Comparison of ENCODE assay signal across 15 cellular contexts in the genomic region with DNA sequence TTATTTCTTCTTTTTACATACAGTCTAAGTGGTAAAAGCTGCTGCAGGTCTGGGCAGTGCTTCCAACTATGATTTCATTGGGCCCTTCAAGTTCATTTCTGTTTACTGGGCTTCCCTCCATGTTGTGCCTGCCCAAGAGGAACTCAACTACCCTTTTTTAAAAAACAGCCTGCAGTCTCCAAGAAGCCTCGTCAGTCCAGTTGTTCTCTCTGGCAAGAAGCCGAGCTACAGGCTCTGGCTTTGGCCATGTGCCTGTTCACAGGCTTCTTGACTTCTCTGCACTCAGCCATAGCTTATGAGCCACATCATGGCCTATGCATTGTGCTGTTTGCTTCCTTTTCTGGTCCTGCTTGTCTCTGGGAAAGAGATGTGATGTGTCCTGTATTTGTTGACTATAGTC.
DNase-seq lines count a peak whose midpoint lies in the region; ATAC-seq and TF ChIP-seq lines count a peak whose summit lies in the region.
"Had no signal": no experiment of that assay in that cellular context is flagged by ENCODE, and none has a peak within 500 bp of the region (broad histone marks: within the 10 kb centered on the region; RNA-seq: fewer than 3 reads in every experiment).

No MANE protein-coding gene starts in this region.

- H3K9me3 Mint-ChIP-seq in activated naive CD4-positive, alpha-beta T cell treated with anti-CD3 and anti-CD28 coated beads, Interleukin-2, amount 10 ng/mL, durations not matched to agents 7 days and 5 days = no peaks in the 10 kb centered on the region
- H3K9me3 Mint-ChIP-seq: CD4-positive, alpha-beta T cell had no signal

- no peak overlapping the region for H3K4me3 Mint-ChIP-seq in activated naive CD4-positive, alpha-beta T cell treated with anti-CD3 and anti-CD28 coated beads, Interleukin-2, amount 10 ng/mL, durations not matched to agents 7 days and 5 days
- H3K4me3 Mint-ChIP-seq: activated naive CD8-positive, alpha-beta T cell; CD4-positive, alpha-beta T cell had no signal

- peak in 3 of 4 donors; percentile 18 to 37 (median 28) for ATAC-seq in heart left ventricle
- ATAC-seq in HG02610 (IDR thresholded peaks at IDR 0.05; ENCODE audit: unreplicated experiment) = no peak

- WGBS in heart left ventricle, 4 donors = 27 to 50% (median 38%) methylated on average over 2 of the region's 2 CpGs

- H3K4me3 ChIP-seq in astrocyte of the cerebellum (ENCODE audit: low read depth, low read length) = no peak overlapping the region
- no peak overlapping the region for H3K4me3 ChIP-seq in heart left ventricle
- no peak overlapping the region for H3K4me3 ChIP-seq in skeletal muscle cell (ENCODE audit: low read depth, low read length)
- H3K4me3 ChIP-seq: hepatocyte, SJSA1 had no signal

- CTCF ChIA-PET in activated naive CD4-positive, alpha-beta T cell treated with anti-CD3 and anti-CD28 coated beads, Interleukin-2, amount 10 ng/mL, durations not matched to agents 7 days and 5 days (lab: Charles Lee) = no interaction called here

- DNase-seq in HCEC 1CT = peak; percentile 2
- DNase-seq in astrocyte of the cerebellum (ENCODE audit: low read depth) = peak; percentile 35
- DNase-seq in heart left ventricle = peak in 4 of 5 donors; percentile 27 to 47 (median 34)
- peak; percentile 54 for DNase-seq in skeletal muscle cell (ENCODE audit: low read depth)
- no peak for DNase-seq in activated gamma-delta T cell treated with Interleukin-2 at 50 U/mL for 16 hours
- no peak for DNase-seq in activated naive CD4-positive, alpha-beta T cell treated with anti-CD3 and anti-CD28 coated beads, Interleukin-2, amount 10 ng/mL, durations not matched to agents 7 days and 5 days
- DNase-seq: CD4-positive, alpha-beta T cell; NCI-H510A treated with DMSO at 0.1 percent for 48 hours; stimulated activated CD4-positive, alpha-beta T cell treated with anti-CD3 and anti-CD28 coated beads, Interleukin-4, amount 100 ng/mL, for 1 hour; stimulated activated naive CD4-positive, alpha-beta T cell treated with Interleukin-2 at 50 U/mL for 16 hours had no signal

- no peaks in the 10 kb centered on the region for H3K36me3 ChIP-seq in heart left ventricle
- H3K36me3 ChIP-seq: SJSA1 had no signal

- H3K27me3 ChIP-seq in heart left ventricle = no peaks in the 10 kb centered on the region
- H3K27me3 ChIP-seq: hepatocyte had no signal

- H3K4me1 ChIP-seq in heart left ventricle = no peaks in the 10 kb centered on the region

- no peaks in the 10 kb centered on the region for H3K27me3 Mint-ChIP-seq in activated naive CD4-positive, alpha-beta T cell treated with anti-CD3 and anti-CD28 coated beads, Interleukin-2, amount 10 ng/mL, durations not matched to agents 7 days and 5 days
- H3K27me3 Mint-ChIP-seq: CD4-positive, alpha-beta T cell; progenitor cell of endocrine pancreas had no signal

- H3K4me1 Mint-ChIP-seq in activated naive CD4-positive, alpha-beta T cell treated with anti-CD3 and anti-CD28 coated beads, Interleukin-2, amount 10 ng/mL, durations not matched to agents 7 days and 5 days = no peaks in the 10 kb centered on the region

- no peaks in the 10 kb centered on the region for H3K9me3 ChIP-seq in heart left ventricle
- H3K9me3 ChIP-seq: SJSA1 had no signal

- H3K27ac Mint-ChIP-seq in activated naive CD4-positive, alpha-beta T cell treated with anti-CD3 and anti-CD28 coated beads, Interleukin-2, amount 10 ng/mL, durations not matched to agents 7 days and 5 days = no peak overlapping the region
- H3K27ac Mint-ChIP-seq: activated naive CD8-positive, alpha-beta T cell; CD4-positive, alpha-beta T cell; progenitor cell of endocrine pancreas had no signal

- no peak for TF ChIP-seq POLR2A in heart left ventricle (IDR thresholded peaks at IDR 0.05)

- TF ChIP-seq CTCF in astrocyte of the cerebellum (IDR thresholded peaks at IDR 0.05; ENCODE audit: low read depth, low read length, missing control alignments) = no peak
- TF ChIP-seq CTCF in heart left ventricle (IDR thresholded peaks at IDR 0.05) = no peak

- in situ Hi-C loops in astrocyte of the cerebellum (cut with HindIII; ENCODE audit: low sequenced_read_pairs) = no loop called here

- intact Hi-C loops in heart left ventricle (cut with DNase I) = no loop called here

- H3K36me3 Mint-ChIP-seq in activated naive CD4-positive, alpha-beta T cell treated with anti-CD3 and anti-CD28 coated beads, Interleukin-2, amount 10 ng/mL, durations not matched to agents 7 days and 5 days = no peaks in the 10 kb centered on the region
- H3K36me3 Mint-ChIP-seq: activated naive CD8-positive, alpha-beta T cell had no signal

- no peak overlapping the region for H3K27ac ChIP-seq in heart left ventricle
- H3K27ac ChIP-seq: hepatocyte, SJSA1 had no signal

Comparison
In these comparisons a context has a peak if more than half of its experiments do, and no peak if none do; other contexts are left out.
1. DNase-seq: peak in HCEC 1CT (single experiment), astrocyte of the cerebellum (single experiment), heart left ventricle (4 of 5) and skeletal muscle cell (single experiment); none in activated gamma-delta T cell treated with Interleukin-2 at 50 U/mL for 16 hours (single experiment) and activated naive CD4-positive, alpha-beta T cell treated with anti-CD3 and anti-CD28 coated beads, Interleukin-2, amount 10 ng/mL, durations not matched to agents 7 days and 5 days (single experiment).